1 cellular context compared by ENCODE assay signal in genomic region chr10:110447886-110448285, GRCh38.
TF ChIP-seq lines count a peak whose summit lies in the region.

No MANE protein-coding gene starts in this region.

TF ChIP-seq in endothelial cell of umbilical vein, 7 proteins besides CTCF, POLR2A, EP300 and RAD21 (continued from another document):
- TF ChIP-seq POLR2AphosphoS5 (IDR thresholded peaks at IDR 0.05; ENCODE audit: insufficient read depth, low read depth, low read length) (no peak), GATA2 (IDR thresholded peaks at IDR 0.05; ENCODE audit: insufficient read depth, insufficient read length, low read depth, low read length) (no peak)
